ENCODE assay signal across 17 cellular contexts in genomic region chr4:8316251-8316771, GRCh38. TPM values are rescaled to one million over a fixed set of nuclear protein-coding genes. Genes with fewer than 3 reads are reported as not detected.
DNase-seq lines count a peak whose midpoint lies in the region; ATAC-seq and TF ChIP-seq lines count a peak whose summit lies in the region.
"Had no signal": no experiment of that assay in that cellular context is flagged by ENCODE, and none has a peak within 500 bp of the region (broad histone marks: within the 10 kb centered on the region; RNA-seq: fewer than 3 reads in every experiment).

No MANE protein-coding gene starts in this region.

- CTCF ChIA-PET in Caco-2 (lab: Charles Lee), result interaction anchor here (0.6 kb wide), 1 partner anchor 55 kb away, joined by 3 read pairs; no protein-coding TSS in a partner anchor
- CTCF ChIA-PET in RWPE1 (lab: Yijun Ruan, JAX), result no interaction called here
- CTCF ChIA-PET in activated CD4-positive, alpha-beta memory T cell treated with anti-CD3 and anti-CD28 coated beads for 36 hours (lab: Charles Lee), result no interaction called here

- H3K9me3 ChIP-seq in Caco-2, result no peaks in the 10 kb centered on the region
- H3K9me3 ChIP-seq in hepatocyte (ENCODE audit: low read depth), result no peaks in the 10 kb centered on the region
- H3K9me3 ChIP-seq: BE2C had no signal

- no peaks in the 10 kb centered on the region for H3K9me3 Mint-ChIP-seq in Caco-2 (ENCODE audit: unreplicated experiment)
- H3K9me3 Mint-ChIP-seq in activated CD4-positive, alpha-beta memory T cell treated with anti-CD3 and anti-CD28 coated beads for 36 hours, result no peaks in the 10 kb centered on the region
- H3K9me3 Mint-ChIP-seq: activated CD4-positive, alpha-beta memory T cell treated with anti-CD3 and anti-CD28 coated beads, Interleukin-2, amount 10 ng/mL, durations not matched to agents 7 days and 5 days; stimulated activated effector memory CD8-positive, alpha-beta T cell treated with anti-CD3 and anti-CD28 coated beads, Interleukin-12 subunit alpha, Interleukin-12 subunit beta, amount 100 ng/mL, for 72 hours had no signal

- no peaks in the 10 kb centered on the region for H3K9me2 ChIP-seq in hepatocyte (replicated peaks; ENCODE audit: insufficient read depth)

- intact Hi-C loops in Caco-2 (cut with micrococcal nuclease; ENCODE audit: unreplicated experiment), result no loop called here
- intact Hi-C loops in posterior vena cava (cut with DNase I), result no loop called here
- intact Hi-C loops in activated CD4-positive, alpha-beta memory T cell treated with anti-CD3 and anti-CD28 coated beads for 36 hours (cut with micrococcal nuclease), result no loop called here

- peak overlapping the region; percentile 61 for H3K27ac Mint-ChIP-seq in Caco-2 (ENCODE audit: unreplicated experiment)
- H3K27ac Mint-ChIP-seq in activated CD4-positive, alpha-beta memory T cell treated with anti-CD3 and anti-CD28 coated beads for 36 hours, result no peak overlapping the region
- H3K27ac Mint-ChIP-seq: activated CD4-positive, alpha-beta memory T cell treated with anti-CD3 and anti-CD28 coated beads, Interleukin-2, amount 10 ng/mL, durations not matched to agents 7 days and 5 days; activated naive CD8-positive, alpha-beta T cell; stimulated activated effector memory CD8-positive, alpha-beta T cell treated with anti-CD3 and anti-CD28 coated beads, Interleukin-12 subunit alpha, Interleukin-12 subunit beta, amount 100 ng/mL, for 72 hours had no signal

- 57% methylated on average over 1 of the region's 10 CpGs for WGBS in hepatocyte (ENCODE audit: low lambda C conversion rate, missing lambda C conversion rate)

- TF ChIP-seq CTCF in Caco-2 (IDR thresholded peaks at IDR 0.05; ENCODE audit: insufficient read depth in 1 of 2, low read depth in 1 of 2, low read length in 1 of 2, severe bottlenecking in 1 of 2, unreplicated experiment in 1 of 2) (no peak), RWPE1 (conservative IDR thresholded peaks at IDR 0.05; ENCODE audit: low read depth) (no peak), hepatocyte (IDR thresholded peaks at IDR 0.05; ENCODE audit: poor library complexity) (no peak)

- DNase-seq in Caco-2 (no peak), RWPE1 (ENCODE audit: low spot score) (no peak), hepatocyte (ENCODE audit: low spot score) (no peak), posterior vena cava (ENCODE audit: low spot score) (peak; percentile 77), AG20443 (ENCODE audit: low spot score) (no peak), NCI-H2029 (lab: John Stamatoyannopoulos, UW) (no peak)
- DNase-seq in activated CD4-positive, alpha-beta memory T cell treated with anti-CD3 and anti-CD28 coated beads for 36 hours, result no peak
- DNase-seq: activated CD4-positive, alpha-beta memory T cell treated with anti-CD3 and anti-CD28 coated beads, Interleukin-2, amount 10 ng/mL, durations not matched to agents 7 days and 5 days; KG1; NCI-H187; occipital lobe; T-helper 1 cell had no signal

- no peaks in the 10 kb centered on the region for H3K27me3 Mint-ChIP-seq in Caco-2 (ENCODE audit: insufficient read depth, unreplicated experiment)
- peaks cover 5% of the 10 kb centered on the region for H3K27me3 Mint-ChIP-seq in activated CD4-positive, alpha-beta memory T cell treated with anti-CD3 and anti-CD28 coated beads for 36 hours
- H3K27me3 Mint-ChIP-seq: activated naive CD8-positive, alpha-beta T cell had no signal

- no peak overlapping the region for H3K4me3 Mint-ChIP-seq in Caco-2 (ENCODE audit: unreplicated experiment)
- no peak overlapping the region for H3K4me3 Mint-ChIP-seq in activated CD4-positive, alpha-beta memory T cell treated with anti-CD3 and anti-CD28 coated beads for 36 hours
- H3K4me3 Mint-ChIP-seq: activated CD4-positive, alpha-beta memory T cell treated with anti-CD3 and anti-CD28 coated beads, Interleukin-2, amount 10 ng/mL, durations not matched to agents 7 days and 5 days; activated naive CD8-positive, alpha-beta T cell; H9; stimulated activated effector memory CD8-positive, alpha-beta T cell treated with anti-CD3 and anti-CD28 coated beads, Interleukin-12 subunit alpha, Interleukin-12 subunit beta, amount 100 ng/mL, for 72 hours had no signal

- BruUV-seq in Caco-2 (replicated peaks; lab: Mats Ljungman, UMichigan), result no TSS peak

- no peak for ATAC-seq in HG03565 (IDR thresholded peaks at IDR 0.05; ENCODE audit: unreplicated experiment)
- ATAC-seq: stimulated activated effector memory CD8-positive, alpha-beta T cell treated with anti-CD3 and anti-CD28 coated beads, Interleukin-12 subunit alpha, Interleukin-12 subunit beta, amount 100 ng/mL, for 72 hours had no signal

- H2AFZ ChIP-seq in hepatocyte, result no peak overlapping the region

- H3K4me1 ChIP-seq in Caco-2 (peaks cover 12% of the 10 kb centered on the region), hepatocyte (ENCODE audit: insufficient read depth) (peaks cover 18% of the 10 kb centered on the region)

- H3K4me3 ChIP-seq in Caco-2 (ENCODE audit: low read depth, low read length) (no peak overlapping the region), hepatocyte (no peak overlapping the region)

- H4K20me1 ChIP-seq in hepatocyte (ENCODE audit: insufficient read depth, poor library complexity, severe bottlenecking), result no peaks in the 10 kb centered on the region

- no peaks in the 10 kb centered on the region for H3K36me3 ChIP-seq in Caco-2 (ENCODE audit: control insufficient read depth, insufficient read depth, low read length)
- H3K36me3 ChIP-seq in hepatocyte (replicated peaks; ENCODE audit: insufficient read depth, low read depth), result no peaks in the 10 kb centered on the region
- H3K36me3 ChIP-seq: BE2C had no signal

- H3K4me2 ChIP-seq in hepatocyte, result peak overlapping the region; percentile 65

- peak overlapping the region; percentile 86 for H3K27ac ChIP-seq in RWPE1
- peak overlapping the region; percentile 63 for H3K27ac ChIP-seq in hepatocyte

- H3K79me2 ChIP-seq in hepatocyte, result no peaks in the 10 kb centered on the region

- POLR2A ChIA-PET in Caco-2 (lab: Charles Lee) (no interaction called here), RWPE1 (lab: Yijun Ruan, JAX; ENCODE audit: low non-redundant PET) (no interaction called here)
- POLR2A ChIA-PET in activated CD4-positive, alpha-beta memory T cell treated with anti-CD3 and anti-CD28 coated beads for 36 hours (lab: Charles Lee), result no interaction called here

- peaks cover 14% of the 10 kb centered on the region for H3K4me1 Mint-ChIP-seq in Caco-2 (ENCODE audit: low read depth, unreplicated experiment)
- H3K4me1 Mint-ChIP-seq in activated CD4-positive, alpha-beta memory T cell treated with anti-CD3 and anti-CD28 coated beads for 36 hours (ENCODE audit: low read depth), result no peaks in the 10 kb centered on the region
- H3K4me1 Mint-ChIP-seq: activated CD4-positive, alpha-beta memory T cell treated with anti-CD3 and anti-CD28 coated beads, Interleukin-2, amount 10 ng/mL, durations not matched to agents 7 days and 5 days; stimulated activated effector memory CD8-positive, alpha-beta T cell treated with anti-CD3 and anti-CD28 coated beads, Interleukin-12 subunit alpha, Interleukin-12 subunit beta, amount 100 ng/mL, for 72 hours had no signal

- H3K27me3 ChIP-seq in Caco-2 (replicated peaks; ENCODE audit: control insufficient read depth, insufficient read depth, low read length), result no peaks in the 10 kb centered on the region
- H3K27me3 ChIP-seq in hepatocyte, result no peaks in the 10 kb centered on the region
- H3K27me3 ChIP-seq: BE2C had no signal

- H3K36me3 Mint-ChIP-seq in Caco-2 (ENCODE audit: insufficient read depth, unreplicated experiment), result peaks cover 5% of the 10 kb centered on the region
- no peaks in the 10 kb centered on the region for H3K36me3 Mint-ChIP-seq in activated CD4-positive, alpha-beta memory T cell treated with anti-CD3 and anti-CD28 coated beads for 36 hours
- H3K36me3 Mint-ChIP-seq: stimulated activated effector memory CD8-positive, alpha-beta T cell treated with anti-CD3 and anti-CD28 coated beads, Interleukin-12 subunit alpha, Interleukin-12 subunit beta, amount 100 ng/mL, for 72 hours had no signal

RNA-seq across cellular contexts. Expression of gene HTRA3, which starts 46.8 kb away (rescaled TPM):
- total RNA-seq in Caco-2 (2022), result 0.63 and 0.66 TPM in 2 replicates
- total RNA-seq in hepatocyte, result 17.7 and 19.4 TPM in 2 replicates
- 34.9 and 39.4 TPM in 2 replicates for polyA plus RNA-seq in hepatocyte
- total RNA-seq in posterior vena cava, result 100 to 1,000 TPM in 1 of 2 donors, 10 to 100 TPM in 1; 14.9 to 104 TPM
- total RNA-seq in activated CD4-positive, alpha-beta memory T cell treated with anti-CD3 and anti-CD28 coated beads for 36 hours, result not detected
- total RNA-seq: activated CD4-positive, alpha-beta memory T cell treated with anti-CD3 and anti-CD28 coated beads, Interleukin-2, amount 10 ng/mL, durations not matched to agents 7 days and 5 days had no signal
